ENCODE assay signal across 11 cellular contexts in genomic region chr4:124710253-124710849, GRCh38. TPM values are rescaled to one million over a fixed set of nuclear protein-coding genes. Genes with fewer than 3 reads are reported as not detected.
A peak's percentile ranks its signal among the peaks of the same experiment; 100 is the strongest.
DNase-seq lines count a peak whose midpoint lies in the region; ATAC-seq, FAIRE-seq and TF ChIP-seq lines count a peak whose summit lies in the region.
"Had no signal": no experiment of that assay in that cellular context is flagged by ENCODE, and none has a peak within 500 bp of the region (broad histone marks: within the 10 kb centered on the region; RNA-seq: fewer than 3 reads in every experiment).

No MANE protein-coding gene starts in this region.

- no peak for TF ChIP-seq EP300 in tibial nerve (IDR thresholded peaks at IDR 0.05)

- DNase-seq in SIG-M5 treated with dmso at 0.1 percent for 504 hours (lab: John Stamatoyannopoulos, UW; ENCODE audit: unreplicated experiment) (peak; percentile 29), SIG-M5 (lab: John Stamatoyannopoulos, UW) (no peak), ascending aorta (ENCODE audit: low spot score in 2 of 2) (no peak), keratinocyte (ENCODE audit: low read depth, low spot score) (no peak), tibial nerve (ENCODE audit: low spot score in 2 of 2) (no peak), gastrocnemius medialis (no peak)
- DNase-seq in activated naive CD4-positive, alpha-beta T cell treated with anti-CD3 and anti-CD28 coated beads, Interleukin-2, amount 50 U/mL, for 72 hours (ENCODE audit: low spot score in 2 of 2): no peak
- DNase-seq: activated T-cell treated with anti-CD3 and anti-CD28 coated beads, Interleukin-2, amount 50 U/mL, for 72 hours; NCI-H526 treated with DMSO at 0.1 percent for 48 hours had no signal

- no peaks in the 10 kb centered on the region for H3K9me3 ChIP-seq in ascending aorta
- no peaks in the 10 kb centered on the region for H3K9me3 ChIP-seq in keratinocyte (ENCODE audit: control insufficient read depth, low read depth, low read length)
- no peaks in the 10 kb centered on the region for H3K9me3 ChIP-seq in tibial nerve
- H3K9me3 ChIP-seq in gastrocnemius medialis: no peaks in the 10 kb centered on the region

- TF ChIP-seq CTCF in ascending aorta (IDR thresholded peaks at IDR 0.05): no peak
- no peak for TF ChIP-seq CTCF in keratinocyte (optimal IDR thresholded peaks at IDR 0.05 in 1 of 3, IDR thresholded peaks at IDR 0.05 in 1 of 3, conservative IDR thresholded peaks at IDR 0.05 in 1 of 3; ENCODE audit: extremely low read depth in 1 of 3, insufficient read depth in 2 of 3, low read length in 3 of 3)
- TF ChIP-seq CTCF in tibial nerve (IDR thresholded peaks at IDR 0.05): no peak
- TF ChIP-seq CTCF in gastrocnemius medialis (IDR thresholded peaks at IDR 0.05 in 4 of 5, conservative IDR thresholded peaks at IDR 0.05 in 1 of 5): no peak

- H3K79me2 ChIP-seq in keratinocyte (ENCODE audit: control insufficient read depth, insufficient read depth, low read length): peaks cover 65% of the 10 kb centered on the region

- WGBS in tibial nerve, 2 donors: 8 to 9% methylated on average over 4 of the region's 4 CpGs

- no peaks in the 10 kb centered on the region for H3K9me3 Mint-ChIP-seq in activated naive CD4-positive, alpha-beta T cell treated with anti-CD3 and anti-CD28 coated beads, Interleukin-2, amount 50 U/mL, for 72 hours
- H3K9me3 Mint-ChIP-seq: activated T-cell treated with anti-CD3 and anti-CD28 coated beads, Interleukin-2, amount 50 U/mL, for 72 hours had no signal

- peak overlapping the region; percentile 92 for H3K4me2 ChIP-seq in keratinocyte (ENCODE audit: control insufficient read depth, extremely low read depth, insufficient read depth, low read depth, low read length)

- H3K36me3 Mint-ChIP-seq in activated naive CD4-positive, alpha-beta T cell treated with anti-CD3 and anti-CD28 coated beads, Interleukin-2, amount 50 U/mL, for 72 hours: no peaks in the 10 kb centered on the region

- peak overlapping the region; percentile 89 for H3K9ac ChIP-seq in keratinocyte (ENCODE audit: control insufficient read depth, extremely low read depth, insufficient read depth, low read length)

- no peak for FAIRE-seq in keratinocyte (lab: Jason Lieb, UNC)

- no peak for TF ChIP-seq POLR2A in tibial nerve (IDR thresholded peaks at IDR 0.05)
- TF ChIP-seq POLR2A in gastrocnemius medialis (IDR thresholded peaks at IDR 0.05): no peak

- dilution Hi-C loops in keratinocyte (cut with MboI; ENCODE audit: extremely low pct_ligation_motif_present, low sequenced_read_pairs): no loop called here

- H3K27ac ChIP-seq in ascending aorta (no peak overlapping the region), keratinocyte (ENCODE audit: control insufficient read depth, insufficient read depth, low read length) (peak overlapping the region; percentile 88), tibial nerve (peak overlapping the region in 2 of 4 donors; percentile 96 to 97), gastrocnemius medialis (no peak overlapping the region)

- H3K4me3 ChIP-seq in ascending aorta (peak overlapping the region; percentile 72 to 98), keratinocyte (ENCODE audit: control insufficient read depth in 2 of 3, extremely low read depth in 1 of 3, insufficient read depth in 2 of 3, low read depth in 1 of 3, low read length in 3 of 3) (peak overlapping the region; percentile 95 to 99 (median 98)), tibial nerve (peak overlapping the region; percentile 64 to 93 (median 90)), gastrocnemius medialis (peak overlapping the region in 1 of 4 donors; percentile 98)

- no peaks in the 10 kb centered on the region for H3K9me1 ChIP-seq in keratinocyte (ENCODE audit: control insufficient read depth, extremely low read depth, insufficient read depth, low read length)

- H4K20me1 ChIP-seq in keratinocyte (ENCODE audit: control insufficient read depth, extremely low read depth, insufficient read depth, low read length): no peaks in the 10 kb centered on the region

- intact Hi-C loops in ascending aorta (cut with DNase I): loop anchor here (5.0 to 10.0 kb wide), 5 partner anchors 152 to 1976 kb away; partner anchors contain the start of genes BBS12 and SPRY1
- intact Hi-C loops in gastrocnemius medialis (cut with DNase I; ENCODE audit: low total_unique reads): loop anchor here (10.0 kb wide), 1 partner anchor 224 kb away; no protein-coding TSS in a partner anchor

- H3K27me3 ChIP-seq in ascending aorta: no peaks in the 10 kb centered on the region
- H3K27me3 ChIP-seq in keratinocyte (ENCODE audit: control insufficient read depth, extremely low read depth, insufficient read depth, low read length): no peaks in the 10 kb centered on the region
- H3K27me3 ChIP-seq in tibial nerve: no peaks in the 10 kb centered on the region
- no peaks in the 10 kb centered on the region for H3K27me3 ChIP-seq in gastrocnemius medialis

- in situ Hi-C loops in gastrocnemius medialis (cut with MboI; ENCODE audit: low sequenced_read_pairs in 4 of 4): no loop called here

- ATAC-seq in activated naive CD4-positive, alpha-beta T cell treated with anti-CD3 and anti-CD28 coated beads, Interleukin-2, amount 50 U/mL, for 72 hours: no peak
- no peak for ATAC-seq in gastrocnemius medialis
- no peak for ATAC-seq in HG02870 (IDR thresholded peaks at IDR 0.05; ENCODE audit: unreplicated experiment)
- ATAC-seq: activated T-cell treated with anti-CD3 and anti-CD28 coated beads, Interleukin-2, amount 50 U/mL, for 72 hours had no signal

- H3K4me1 ChIP-seq in ascending aorta (peaks cover 0 to 18% of the 10 kb centered on the region in 2 donors), keratinocyte (ENCODE audit: control insufficient read depth, extremely low read depth, insufficient read depth, low read length) (peaks cover 17% of the 10 kb centered on the region), tibial nerve (peaks cover 0 to 55% (median 11%) of the 10 kb centered on the region in 4 donors), gastrocnemius medialis (peaks cover 27 to 32% of the 10 kb centered on the region in 2 donors)

- H2AFZ ChIP-seq in keratinocyte (ENCODE audit: control insufficient read depth, low read length): no peak overlapping the region

- no peak overlapping the region for H3K27ac Mint-ChIP-seq in activated naive CD4-positive, alpha-beta T cell treated with anti-CD3 and anti-CD28 coated beads, Interleukin-2, amount 50 U/mL, for 72 hours
- H3K27ac Mint-ChIP-seq: activated T-cell treated with anti-CD3 and anti-CD28 coated beads, Interleukin-2, amount 50 U/mL, for 72 hours; B cell had no signal

- H3K36me3 ChIP-seq in ascending aorta (no peaks in the 10 kb centered on the region), keratinocyte (ENCODE audit: control insufficient read depth in 2 of 2, extremely low read depth in 1 of 2, insufficient read depth in 2 of 2, low read length in 2 of 2) (peaks cover 2 to 5% of the 10 kb centered on the region in 2 experiments), tibial nerve (no peaks in the 10 kb centered on the region), gastrocnemius medialis (no peaks in the 10 kb centered on the region)

RNA-seq across cellular contexts. Expression of gene ANKRD50, which starts 2.2 kb away (rescaled TPM):
- total RNA-seq in ascending aorta: 26.9 TPM
- polyA plus RNA-seq in keratinocyte: 14.8 to 21.6 TPM (median 16.5 TPM) in 3 replicates
- 17.7 TPM for polyA plus RNA-seq in keratinocyte (2011; ENCODE audit: low read depth)
- polyA plus RNA-seq in keratinocyte (2011; cell fraction: cytosol; rRNA removed): 6.4 and 11.9 TPM in 2 replicates
- 24.5 and 31.1 TPM in 2 replicates for polyA plus RNA-seq in keratinocyte (2011; cell fraction: nucleus; rRNA removed)
- 9.5 and 16.2 TPM in 2 replicates for polyA plus RNA-seq in keratinocyte (2012; ENCODE audit: low replicate concordance)
- polyA minus RNA-seq in keratinocyte: 12.4 to 106 TPM (median 64.9 TPM) in 3 replicates
- 20.5 TPM for polyA minus RNA-seq in keratinocyte (2011; cell fraction: cytosol; rRNA and poly(A)+ RNA removed)
- 59.9 and 126 TPM in 2 replicates for polyA minus RNA-seq in keratinocyte (2011; cell fraction: nucleus; rRNA and poly(A)+ RNA removed)
- total RNA-seq in tibial nerve: 10 to 100 TPM; 16.5 to 26.4 (median 19.5) TPM
- total RNA-seq in activated naive CD4-positive, alpha-beta T cell treated with anti-CD3 and anti-CD28 coated beads, Interleukin-2, amount 50 U/mL, for 72 hours: 1 to 10 TPM in 1 of 2 donors, under 1 TPM in 1; 0.51 to 2.4 TPM
- 1 to 10 TPM; 2.5 to 4.2 (median 3.3) TPM for total RNA-seq in gastrocnemius medialis
